ENCODE assay signal across 19 cellular contexts in the genomic region with DNA sequence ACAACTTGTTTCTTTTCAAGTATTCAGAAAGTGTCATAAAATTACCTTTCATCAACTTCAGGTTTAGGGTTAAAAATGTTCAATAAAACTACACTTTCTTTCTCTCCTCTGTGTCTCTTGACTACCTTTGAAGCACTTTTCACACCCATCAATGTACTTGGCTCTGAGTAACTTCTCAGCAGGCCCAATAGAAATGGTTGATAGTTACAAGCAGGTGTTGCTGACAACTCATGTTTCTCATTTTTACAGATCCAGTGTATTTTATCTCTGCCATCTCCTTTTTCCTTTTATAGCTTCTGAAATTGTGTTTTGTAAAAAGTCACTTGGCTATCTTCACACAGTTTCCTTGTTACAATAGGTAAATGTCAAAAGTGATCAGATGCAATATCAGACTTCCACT.
DNase-seq lines count a peak whose midpoint lies in the region; ATAC-seq, FAIRE-seq and TF ChIP-seq lines count a peak whose summit lies in the region.
"Had no signal": no experiment of that assay in that cellular context is flagged by ENCODE, and none has a peak within 500 bp of the region (broad histone marks: within the 10 kb centered on the region; RNA-seq: fewer than 3 reads in every experiment).

No MANE protein-coding gene starts in this region.

- H3K36me3 ChIP-seq in K562 (ENCODE audit: control insufficient read depth, insufficient read depth, low read length) = no peaks in the 10 kb centered on the region
- H3K36me3 ChIP-seq in gastrocnemius medialis = no peaks in the 10 kb centered on the region

- H3K9ac ChIP-seq in K562 (ENCODE audit: insufficient read depth in 1 of 2, low read depth in 2 of 2, low read length in 2 of 2) = no peak overlapping the region
- H3K9ac ChIP-seq: GM23248 had no signal

- H3K79me2 ChIP-seq in K562 (ENCODE audit: control insufficient read depth, insufficient read depth, low read length) = no peaks in the 10 kb centered on the region

- no peaks in the 10 kb centered on the region for H3K4me1 ChIP-seq in K562 (replicated peaks in 1 of 2; ENCODE audit: control insufficient read depth in 2 of 2, insufficient read depth in 2 of 2, low read length in 2 of 2)
- H3K4me1 ChIP-seq in gastrocnemius medialis = no peaks in the 10 kb centered on the region

- peak; percentile 74 for DNase-seq in LHCN-M2 (ENCODE audit: low read depth)
- no peak for DNase-seq in K562 (ENCODE audit: extremely low read depth in 1 of 4, low spot score in 3 of 4)
- DNase-seq in nephron progenitor cell = no peak
- no peak for DNase-seq in gastrocnemius medialis
- DNase-seq in activated CD4-positive, alpha-beta T cell treated with anti-CD3 and anti-CD28 coated beads, Interleukin-2, amount 50 U/mL, for 4 hours = no peak
- DNase-seq: C1 segment of cervical spinal cord; Calu3; CD4-positive, alpha-beta memory T cell; COR-L47; DMS79; EL; GDM1; GM23248; H7; HCEC 1CT had no signal

- ATAC-seq in K562 (no peak), gastrocnemius medialis (no peak), GM18868 (IDR thresholded peaks at IDR 0.05; ENCODE audit: unreplicated experiment) (no peak)
- ATAC-seq: GM12878 had no signal

- H3K4me3 ChIP-seq in K562 (no peak overlapping the region), gastrocnemius medialis (no peak overlapping the region)
- H3K4me3 ChIP-seq: GM12878, GM23248 had no signal

- no peak overlapping the region for H3K4me2 ChIP-seq in K562 (ENCODE audit: insufficient read depth, low read length)

- H3K9me3 Mint-ChIP-seq in nephron progenitor cell = peaks cover 4% of the 10 kb centered on the region
- H3K9me3 Mint-ChIP-seq: CD4-positive, alpha-beta memory T cell had no signal

- peak; percentile 62 for FAIRE-seq in K562 (lab: Jason Lieb, UNC)
- FAIRE-seq: GM12878, GM19239, H1 had no signal

- intact Hi-C loops in K562 (cut with micrococcal nuclease) = no loop called here
- intact Hi-C loops in gastrocnemius medialis (cut with DNase I; ENCODE audit: low total_unique reads) = no loop called here

- no peak overlapping the region for H3K4me3 Mint-ChIP-seq in nephron progenitor cell
- H3K4me3 Mint-ChIP-seq: CD4-positive, alpha-beta memory T cell had no signal

- TF ChIP-seq POLR2A in K562 (conservative IDR thresholded peaks at IDR 0.05) (no peak), gastrocnemius medialis (IDR thresholded peaks at IDR 0.05) (no peak)

- H2AFZ ChIP-seq in K562 (ENCODE audit: low read depth, low read length) = no peak overlapping the region
- H2AFZ ChIP-seq: GM23248 had no signal

- CTCF ChIA-PET in K562 (lab: Yijun Ruan, JAX; ENCODE audit: low intra/inter-chr PET ratio) = no interaction called here

- in situ Hi-C loops in K562 (cut with MboI) = no loop called here
- in situ Hi-C loops in gastrocnemius medialis (cut with MboI; ENCODE audit: low sequenced_read_pairs in 4 of 4) = no loop called here

- peak overlapping the region; percentile 31 for H3K27ac Mint-ChIP-seq in nephron progenitor cell
- H3K27ac Mint-ChIP-seq: CD4-positive, alpha-beta memory T cell had no signal

- no peaks in the 10 kb centered on the region for H3K9me1 ChIP-seq in K562 (ENCODE audit: control insufficient read depth, insufficient read depth, low read length)

- BruUV-seq in K562 (replicated peaks; lab: Mats Ljungman, UMichigan) = no TSS peak

- no peak for TF ChIP-seq EP300 in K562 (IDR thresholded peaks at IDR 0.05; ENCODE audit: low read length)

- POLR2A ChIA-PET in K562 (lab: Yijun Ruan, JAX) = no interaction called here

- no peaks in the 10 kb centered on the region for H3K4me1 Mint-ChIP-seq in nephron progenitor cell
- H3K4me1 Mint-ChIP-seq: CD4-positive, alpha-beta memory T cell had no signal

- H3K36me3 Mint-ChIP-seq in nephron progenitor cell (ENCODE audit: low read depth) = no peaks in the 10 kb centered on the region
- H3K36me3 Mint-ChIP-seq: CD4-positive, alpha-beta memory T cell had no signal

- no peaks in the 10 kb centered on the region for H3K9me3 ChIP-seq in K562 (replicated peaks; ENCODE audit: control insufficient read depth, insufficient read depth, low read depth, low read length)
- no peaks in the 10 kb centered on the region for H3K9me3 ChIP-seq in gastrocnemius medialis

- H3K27me3 Mint-ChIP-seq in nephron progenitor cell (ENCODE audit: low read depth, poor library complexity) = no peaks in the 10 kb centered on the region

- no peaks in the 10 kb centered on the region for H4K20me1 ChIP-seq in K562 (replicated peaks; ENCODE audit: control insufficient read depth, insufficient read depth, low read length)

- H3K27ac ChIP-seq in K562 (ENCODE audit: extremely low read depth, low read depth, low read length) = no peak overlapping the region
- H3K27ac ChIP-seq in gastrocnemius medialis = no peak overlapping the region
- H3K27ac ChIP-seq: GM23248 had no signal

- no peak for TF ChIP-seq RAD21 in K562 (CRISPR knock-in tag; conservative IDR thresholded peaks at IDR 0.05 in 1 of 2, IDR thresholded peaks at IDR 0.05 in 1 of 2)

- TF ChIP-seq CTCF in K562 (IDR thresholded peaks at IDR 0.05 in 2 of 3, conservative IDR thresholded peaks at IDR 0.05 in 1 of 3; ENCODE audit: insufficient read depth in 2 of 3, low read depth in 1 of 3, low read length in 3 of 3) (no peak), nephron progenitor cell (IDR thresholded peaks at IDR 0.05) (no peak), gastrocnemius medialis (IDR thresholded peaks at IDR 0.05 in 4 of 5, conservative IDR thresholded peaks at IDR 0.05 in 1 of 5) (no peak)

- H3K27me3 ChIP-seq in K562 (ENCODE audit: control insufficient read depth in 2 of 2, insufficient read depth in 2 of 2, low read length in 2 of 2) (no peaks in the 10 kb centered on the region), gastrocnemius medialis (no peaks in the 10 kb centered on the region)

TF ChIP-seq in K562, 482 proteins besides CTCF, POLR2A, EP300 and RAD21:
- TF ChIP-seq GTF2F1 (IDR thresholded peaks at IDR 0.05; ENCODE audit: low read depth, low read length) (no peak), PHB (CRISPR knock-in tag; IDR thresholded peaks at IDR 0.05) (no peak), ZBED1 (IDR thresholded peaks at IDR 0.05) (no peak), CBX3 (IDR thresholded peaks at IDR 0.05; ENCODE audit: borderline replicate concordance in 1 of 2, low read length in 2 of 2) (no peak), MEIS2 (IDR thresholded peaks at IDR 0.05; ENCODE audit: partially characterized antibody) (no peak), ZNF263 (CRISPR knock-in tag; IDR thresholded peaks at IDR 0.05; ENCODE audit: borderline replicate concordance) (no peak), HEY1 (CRISPR knock-in tag; IDR thresholded peaks at IDR 0.05; ENCODE audit: borderline replicate concordance) (no peak), ZNF316 (IDR thresholded peaks at IDR 0.05) (no peak), ZNF124 (CRISPR knock-in tag; IDR thresholded peaks at IDR 0.05) (no peak), ZNF717 (CRISPR knock-in tag; IDR thresholded peaks at IDR 0.05) (no peak), PTTG1 (tag; IDR thresholded peaks at IDR 0.05; ENCODE audit: low read depth) (no peak), ATF7 (IDR thresholded peaks at IDR 0.05) (no peak), FIP1L1 (IDR thresholded peaks at IDR 0.05; ENCODE audit: low read depth, low read length, poor library complexity, severe bottlenecking) (no peak)
- TF ChIP-seq, protein P1, sequence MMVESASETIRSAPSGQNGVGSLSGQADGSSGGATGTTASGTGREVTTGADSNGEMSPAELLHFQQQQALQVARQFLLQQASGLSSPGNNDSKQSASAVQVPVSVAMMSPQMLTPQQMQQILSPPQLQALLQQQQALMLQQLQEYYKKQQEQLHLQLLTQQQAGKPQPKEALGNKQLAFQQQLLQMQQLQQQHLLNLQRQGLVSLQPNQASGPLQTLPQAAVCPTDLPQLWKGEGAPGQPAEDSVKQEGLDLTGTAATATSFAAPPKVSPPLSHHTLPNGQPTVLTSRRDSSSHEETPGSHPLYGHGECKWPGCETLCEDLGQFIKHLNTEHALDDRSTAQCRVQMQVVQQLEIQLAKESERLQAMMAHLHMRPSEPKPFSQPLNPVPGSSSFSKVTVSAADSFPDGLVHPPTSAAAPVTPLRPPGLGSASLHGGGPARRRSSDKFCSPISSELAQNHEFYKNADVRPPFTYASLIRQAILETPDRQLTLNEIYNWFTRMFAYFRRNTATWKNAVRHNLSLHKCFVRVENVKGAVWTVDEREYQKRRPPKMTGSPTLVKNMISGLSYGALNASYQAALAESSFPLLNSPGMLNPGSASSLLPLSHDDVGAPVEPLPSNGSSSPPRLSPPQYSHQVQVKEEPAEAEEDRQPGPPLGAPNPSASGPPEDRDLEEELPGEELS (CRISPR knock-in tag; IDR thresholded peaks at IDR 0.05; ENCODE audit: borderline replicate concordance) = no peak
- TF ChIP-seq, protein P2, sequence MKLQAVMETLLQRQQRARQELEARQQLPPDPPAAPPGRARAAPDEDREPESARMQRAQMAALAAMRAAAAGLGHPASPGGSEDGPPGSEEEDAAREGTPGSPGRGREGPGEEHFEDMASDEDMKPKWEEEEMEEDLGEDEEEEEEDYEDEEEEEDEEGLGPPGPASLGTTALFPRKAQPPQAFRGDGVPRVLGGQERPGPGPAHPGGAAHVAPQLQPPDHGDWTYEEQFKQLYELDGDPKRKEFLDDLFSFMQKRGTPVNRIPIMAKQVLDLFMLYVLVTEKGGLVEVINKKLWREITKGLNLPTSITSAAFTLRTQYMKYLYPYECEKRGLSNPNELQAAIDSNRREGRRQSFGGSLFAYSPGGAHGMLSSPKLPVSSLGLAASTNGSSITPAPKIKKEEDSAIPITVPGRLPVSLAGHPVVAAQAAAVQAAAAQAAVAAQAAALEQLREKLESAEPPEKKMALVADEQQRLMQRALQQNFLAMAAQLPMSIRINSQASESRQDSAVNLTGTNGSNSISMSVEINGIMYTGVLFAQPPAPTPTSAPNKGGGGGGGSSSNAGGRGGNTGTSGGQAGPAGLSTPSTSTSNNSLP (IDR thresholded peaks at IDR 0.05; ENCODE audit: borderline replicate concordance, low read depth, low read length) = no peak
- TF ChIP-seq, protein P3, sequence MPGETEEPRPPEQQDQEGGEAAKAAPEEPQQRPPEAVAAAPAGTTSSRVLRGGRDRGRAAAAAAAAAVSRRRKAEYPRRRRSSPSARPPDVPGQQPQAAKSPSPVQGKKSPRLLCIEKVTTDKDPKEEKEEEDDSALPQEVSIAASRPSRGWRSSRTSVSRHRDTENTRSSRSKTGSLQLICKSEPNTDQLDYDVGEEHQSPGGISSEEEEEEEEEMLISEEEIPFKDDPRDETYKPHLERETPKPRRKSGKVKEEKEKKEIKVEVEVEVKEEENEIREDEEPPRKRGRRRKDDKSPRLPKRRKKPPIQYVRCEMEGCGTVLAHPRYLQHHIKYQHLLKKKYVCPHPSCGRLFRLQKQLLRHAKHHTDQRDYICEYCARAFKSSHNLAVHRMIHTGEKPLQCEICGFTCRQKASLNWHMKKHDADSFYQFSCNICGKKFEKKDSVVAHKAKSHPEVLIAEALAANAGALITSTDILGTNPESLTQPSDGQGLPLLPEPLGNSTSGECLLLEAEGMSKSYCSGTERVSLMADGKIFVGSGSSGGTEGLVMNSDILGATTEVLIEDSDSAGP (CRISPR knock-in tag; IDR thresholded peaks at IDR 0.05) = no peak
